In the genomic region with DNA sequence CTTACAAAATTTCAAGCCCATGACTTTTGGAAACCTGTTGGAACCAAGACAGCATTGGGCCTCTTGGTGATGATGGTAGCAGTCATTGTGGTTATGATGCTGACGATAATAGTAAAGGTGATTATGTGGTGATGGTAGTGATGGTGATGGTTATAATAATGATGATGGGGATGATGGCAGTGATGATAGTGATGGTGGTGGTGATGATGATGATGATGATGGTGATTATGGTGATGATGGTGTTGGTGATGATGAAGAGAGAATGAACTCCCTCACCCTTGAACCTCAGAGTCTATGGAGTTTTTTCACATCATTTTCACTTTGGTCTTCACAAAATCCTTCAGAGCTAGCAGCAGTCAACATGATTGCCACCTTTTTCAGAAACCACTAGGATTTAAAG, we compare ENCODE assay signal across 26 cellular contexts.
"Had no signal": no experiment of that assay in that cellular context is flagged by ENCODE, and none has a peak within 500 bp of the region (broad histone marks: within the 10 kb centered on the region; RNA-seq: fewer than 3 reads in every experiment).

No MANE protein-coding gene starts in this region.

- DNase-seq: stimulated activated CD4-positive, alpha-beta T cell treated with anti-CD3 and anti-CD28 coated beads, Interleukin-2, amount 100 ng/mL, for 48 hours; stimulated activated CD4-positive, alpha-beta T cell treated with anti-CD3 and anti-CD28 coated beads, Interleukin-4, amount 100 ng/mL, for 1 hour; stimulated activated CD4-positive, alpha-beta T cell treated with anti-CD3 and anti-CD28 coated beads, Interleukin-4, amount 100 ng/mL, for 24 hours; stimulated activated CD4-positive, alpha-beta T cell treated with anti-CD3 and anti-CD28 coated beads, Interleukin-4, amount 100 ng/mL, for 4 hours; stimulated activated CD8-positive, alpha-beta memory T cell treated with anti-CD3 and anti-CD28 coated beads, Interleukin-4, amount 100 ng/mL, for 48 hours; stimulated activated naive B cell treated with anti-CD40 and anti-IgM and Interleukin-4, amounts not matched to agents 10 μg/mL and 1 μg/mL and 100 μg/mL, for 72 hours; stimulated activated naive CD4-positive, alpha-beta T cell; stimulated activated naive CD4-positive, alpha-beta T cell treated with Interleukin-2 at 50 U/mL for 16 hours; stimulated activated naive CD8-positive, alpha-beta T cell treated with anti-CD3 and anti-CD28 coated beads, Interleukin-15, amount 100 ng/mL, for 72 hours; stimulated activated naive CD8-positive, alpha-beta T cell treated with anti-CD3 and anti-CD28 coated beads, Interleukin-15, Interleukin-2, amounts not matched to agents 100 U/mL and 50 U/mL, for 24 hours; stomach; substantia nigra; testis; thyroid gland; tibial artery; transverse colon; trophoblast cell; upper lobe of left lung; upper lobe of right lung; uterus had no signal

- H3K4me3 ChIP-seq: stomach, suprapubic skin, testis, thoracic aorta, thyroid gland, tibial artery, tibial nerve, transverse colon, upper lobe of left lung, upper lobe of right lung, uterus, vagina had no signal

- ATAC-seq: stimulated activated effector memory CD8-positive, alpha-beta T cell treated with anti-CD3 and anti-CD28 coated beads, Interleukin-12 subunit alpha, Interleukin-12 subunit beta, amount 100 ng/mL, for 72 hours; stimulated activated memory B cell treated with anti-CD40 and anti-IgM and Interleukin-4, amounts not matched to agents 10 μg/mL and 1 μg/mL and 100 μg/mL, for 72 hours; stimulated activated naive B cell treated with anti-CD40 and anti-IgM and Interleukin-4, amounts not matched to agents 10 μg/mL and 1 μg/mL and 100 μg/mL, for 72 hours; stimulated activated naive CD8-positive, alpha-beta T cell treated with anti-CD3 and anti-CD28 coated beads, Interleukin-15, amount 100 ng/mL, for 72 hours; stimulated activated naive CD8-positive, alpha-beta T cell treated with anti-CD3 and anti-CD28 coated beads, Interleukin-15, Interleukin-2, amounts not matched to agents 100 U/mL and 50 U/mL, for 24 hours; upper lobe of right lung had no signal

- H3K9me3 ChIP-seq: stomach, suprapubic skin, testis, thoracic aorta, thyroid gland, tibial artery, tibial nerve, transverse colon, upper lobe of left lung, upper lobe of right lung, uterus, vagina had no signal

- H3K4me1 ChIP-seq: stomach, suprapubic skin, testis, tibial artery, tibial nerve, transverse colon, upper lobe of left lung, upper lobe of right lung, uterus, vagina had no signal

- H3K36me3 ChIP-seq: stomach, suprapubic skin, thoracic aorta, thyroid gland, tibial artery, tibial nerve, transverse colon, upper lobe of left lung, upper lobe of right lung, uterus, vagina had no signal

- H3K27me3 ChIP-seq: suprapubic skin, testis, thyroid gland, tibial artery, tibial nerve, transverse colon, upper lobe of left lung, upper lobe of right lung, uterus, vagina had no signal

- H3K27ac ChIP-seq: stomach, suprapubic skin, testis, thoracic aorta, thyroid gland, tibial artery, tibial nerve, transverse colon, upper lobe of left lung, upper lobe of right lung, uterus, vagina had no signal
